8 cellular contexts compared by ENCODE assay signal in genomic region chr1:39408641-39409054, GRCh38.
DNase-seq lines count a peak whose midpoint lies in the region; ATAC-seq and TF ChIP-seq lines count a peak whose summit lies in the region.

No MANE protein-coding gene starts in this region.

- H3K27me3 ChIP-seq in layer of hippocampus (ENCODE audit: control insufficient read depth, insufficient read depth, low read length): no peaks in the 10 kb centered on the region

- H3K27me3 Mint-ChIP-seq in chondrocyte (ENCODE audit: low read depth): no peaks in the 10 kb centered on the region

- no peaks in the 10 kb centered on the region for H3K36me3 Mint-ChIP-seq in chondrocyte (ENCODE audit: low read depth)

- peak overlapping the region; percentile 94 for H3K27ac ChIP-seq in layer of hippocampus (ENCODE audit: low read depth, low read length)

- peak; percentile 97 for DNase-seq in AG08396 (ENCODE audit: low spot score)
- DNase-seq in GM19238 (ENCODE audit: insufficient read length, low spot score): peak; percentile 93
- DNase-seq in NCI-H460 (ENCODE audit: extremely low read depth, low read depth): peak; percentile 85
- peak; percentile 81 to 82 for DNase-seq in activated CD4-positive, alpha-beta T cell treated with anti-CD3 and anti-CD28 coated beads for 4 hours
- peak; percentile 96 for DNase-seq in chondrocyte (ENCODE audit: low spot score)
- DNase-seq in stimulated activated CD4-positive, alpha-beta T cell treated with anti-CD3 and anti-CD28 coated beads, Interleukin-1b, Interleukin-23, amount 100 ng/mL, for 24 hours (ENCODE audit: low read depth in 4 of 4, low spot score in 1 of 4): peak; percentile 40 to 84 (median 72)

- no peak for TF ChIP-seq CTCF in chondrocyte (IDR thresholded peaks at IDR 0.05)

- peak; percentile 87 for ATAC-seq in HG03432 (IDR thresholded peaks at IDR 0.05; ENCODE audit: unreplicated experiment)

- peak overlapping the region; percentile 78 for H3K4me3 Mint-ChIP-seq in chondrocyte (ENCODE audit: unreplicated experiment)

- H3K27ac Mint-ChIP-seq in chondrocyte (ENCODE audit: unreplicated experiment): peak overlapping the region; percentile 95

- H3K9me3 Mint-ChIP-seq in chondrocyte (ENCODE audit: low read depth): no peaks in the 10 kb centered on the region

- H3K4me1 Mint-ChIP-seq in chondrocyte (ENCODE audit: low read depth): peaks cover 75% of the 10 kb centered on the region

Comparison
In these comparisons a context has a peak if more than half of its experiments do, and no peak if none do; other contexts are left out.
1. Peak in every context shown above with its lines: DNase-seq, ATAC-seq and H3K27ac ChIP-seq.